Comparison of ENCODE assay signal across 12 cellular contexts in genomic region chr12:27112401-27112800, GRCh38. TPM values are rescaled to one million over a fixed set of nuclear protein-coding genes. Genes with fewer than 3 reads are reported as not detected.
"Had no signal": no experiment of that assay in that cellular context is flagged by ENCODE, and none has a peak within 500 bp of the region (broad histone marks: within the 10 kb centered on the region; RNA-seq: fewer than 3 reads in every experiment).

No MANE protein-coding gene starts in this region.

RNA-seq across cellular contexts. Expression of gene C12orf71, which starts 30.0 kb away (rescaled TPM):
- total RNA-seq: adrenal gland; body of pancreas; endodermal cell; esophagus squamous epithelium; left colon; mucosa of gallbladder; natural killer cell; progenitor cell of endocrine pancreas; subcutaneous adipose tissue; T-helper 2 cell treated with Interferon-gamma antibody and Interleukin-4, amounts not matched to agents 100 ng/mL and 5 ng/mL, for 36 hours; tibial nerve; vagina had no signal
- polyA plus RNA-seq: adrenal gland had no signal
